ENCODE assay signal across 1 cellular context in the genomic region with DNA sequence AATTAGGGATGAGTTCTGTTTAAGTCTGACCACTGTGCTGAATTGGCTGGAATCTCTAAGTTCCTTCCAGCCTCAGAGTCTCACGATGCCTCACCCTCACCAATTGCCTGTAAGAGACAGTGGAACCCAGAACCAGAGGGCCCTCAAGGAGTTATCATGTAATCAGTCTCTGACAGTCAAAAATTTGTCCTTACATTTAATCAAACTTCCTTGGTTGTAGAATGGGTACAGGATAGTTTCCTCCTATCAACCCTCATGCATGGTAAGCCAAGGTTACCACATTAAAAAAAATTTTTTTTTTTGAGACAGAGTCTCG.
A peak's percentile ranks its signal among the peaks of the same experiment; 100 is the strongest.
TF ChIP-seq lines count a peak whose summit lies in the region.

No MANE protein-coding gene starts in this region.

TF ChIP-seq in GM12878, 131 proteins besides CTCF, POLR2A, EP300 and RAD21:
- TF ChIP-seq FOXK2 (IDR thresholded peaks at IDR 0.05) (no peak), GABPA (IDR thresholded peaks at IDR 0.05; ENCODE audit: low read depth) (no peak), PML (IDR thresholded peaks at IDR 0.05; ENCODE audit: low read length) (no peak), CREB1 (IDR thresholded peaks at IDR 0.05; ENCODE audit: low read depth) (no peak)
- TF ChIP-seq, protein P1, sequence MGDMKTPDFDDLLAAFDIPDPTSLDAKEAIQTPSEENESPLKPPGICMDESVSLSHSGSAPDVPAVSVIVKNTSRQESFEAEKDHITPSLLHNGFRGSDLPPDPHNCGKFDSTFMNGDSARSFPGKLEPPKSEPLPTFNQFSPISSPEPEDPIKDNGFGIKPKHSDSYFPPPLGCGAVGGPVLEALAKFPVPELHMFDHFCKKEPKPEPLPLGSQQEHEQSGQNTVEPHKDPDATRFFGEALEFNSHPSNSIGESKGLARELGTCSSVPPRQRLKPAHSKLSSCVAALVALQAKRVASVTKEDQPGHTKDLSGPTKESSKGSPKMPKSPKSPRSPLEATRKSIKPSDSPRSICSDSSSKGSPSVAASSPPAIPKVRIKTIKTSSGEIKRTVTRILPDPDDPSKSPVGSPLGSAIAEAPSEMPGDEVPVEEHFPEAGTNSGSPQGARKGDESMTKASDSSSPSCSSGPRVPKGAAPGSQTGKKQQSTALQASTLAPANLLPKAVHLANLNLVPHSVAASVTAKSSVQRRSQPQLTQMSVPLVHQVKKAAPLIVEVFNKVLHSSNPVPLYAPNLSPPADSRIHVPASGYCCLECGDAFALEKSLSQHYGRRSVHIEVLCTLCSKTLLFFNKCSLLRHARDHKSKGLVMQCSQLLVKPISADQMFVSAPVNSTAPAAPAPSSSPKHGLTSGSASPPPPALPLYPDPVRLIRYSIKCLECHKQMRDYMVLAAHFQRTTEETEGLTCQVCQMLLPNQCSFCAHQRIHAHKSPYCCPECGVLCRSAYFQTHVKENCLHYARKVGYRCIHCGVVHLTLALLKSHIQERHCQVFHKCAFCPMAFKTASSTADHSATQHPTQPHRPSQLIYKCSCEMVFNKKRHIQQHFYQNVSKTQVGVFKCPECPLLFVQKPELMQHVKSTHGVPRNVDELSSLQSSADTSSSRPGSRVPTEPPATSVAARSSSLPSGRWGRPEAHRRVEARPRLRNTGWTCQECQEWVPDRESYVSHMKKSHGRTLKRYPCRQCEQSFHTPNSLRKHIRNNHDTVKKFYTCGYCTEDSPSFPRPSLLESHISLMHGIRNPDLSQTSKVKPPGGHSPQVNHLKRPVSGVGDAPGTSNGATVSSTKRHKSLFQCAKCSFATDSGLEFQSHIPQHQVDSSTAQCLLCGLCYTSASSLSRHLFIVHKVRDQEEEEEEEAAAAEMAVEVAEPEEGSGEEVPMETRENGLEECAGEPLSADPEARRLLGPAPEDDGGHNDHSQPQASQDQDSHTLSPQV (IDR thresholded peaks at IDR 0.05) = 0 out of 2 replicates have a peak, but pooled peaks have one; percentile 35
- TF ChIP-seq, protein P2, sequence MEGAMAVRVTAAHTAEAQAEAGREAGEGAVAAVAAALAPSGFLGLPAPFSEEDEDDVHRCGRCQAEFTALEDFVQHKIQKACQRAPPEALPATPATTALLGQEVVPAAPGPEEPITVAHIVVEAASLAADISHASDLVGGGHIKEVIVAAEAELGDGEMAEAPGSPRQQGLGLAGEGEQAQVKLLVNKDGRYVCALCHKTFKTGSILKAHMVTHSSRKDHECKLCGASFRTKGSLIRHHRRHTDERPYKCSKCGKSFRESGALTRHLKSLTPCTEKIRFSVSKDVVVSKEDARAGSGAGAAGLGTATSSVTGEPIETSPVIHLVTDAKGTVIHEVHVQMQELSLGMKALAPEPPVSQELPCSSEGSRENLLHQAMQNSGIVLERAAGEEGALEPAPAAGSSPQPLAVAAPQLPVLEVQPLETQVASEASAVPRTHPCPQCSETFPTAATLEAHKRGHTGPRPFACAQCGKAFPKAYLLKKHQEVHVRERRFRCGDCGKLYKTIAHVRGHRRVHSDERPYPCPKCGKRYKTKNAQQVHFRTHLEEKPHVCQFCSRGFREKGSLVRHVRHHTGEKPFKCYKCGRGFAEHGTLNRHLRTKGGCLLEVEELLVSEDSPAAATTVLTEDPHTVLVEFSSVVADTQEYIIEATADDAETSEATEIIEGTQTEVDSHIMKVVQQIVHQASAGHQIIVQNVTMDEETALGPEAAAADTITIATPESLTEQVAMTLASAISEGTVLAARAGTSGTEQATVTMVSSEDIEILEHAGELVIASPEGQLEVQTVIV (IDR thresholded peaks at IDR 0.05; ENCODE audit: borderline replicate concordance, partially characterized antibody) = no peak
- TF ChIP-seq, protein P3, sequence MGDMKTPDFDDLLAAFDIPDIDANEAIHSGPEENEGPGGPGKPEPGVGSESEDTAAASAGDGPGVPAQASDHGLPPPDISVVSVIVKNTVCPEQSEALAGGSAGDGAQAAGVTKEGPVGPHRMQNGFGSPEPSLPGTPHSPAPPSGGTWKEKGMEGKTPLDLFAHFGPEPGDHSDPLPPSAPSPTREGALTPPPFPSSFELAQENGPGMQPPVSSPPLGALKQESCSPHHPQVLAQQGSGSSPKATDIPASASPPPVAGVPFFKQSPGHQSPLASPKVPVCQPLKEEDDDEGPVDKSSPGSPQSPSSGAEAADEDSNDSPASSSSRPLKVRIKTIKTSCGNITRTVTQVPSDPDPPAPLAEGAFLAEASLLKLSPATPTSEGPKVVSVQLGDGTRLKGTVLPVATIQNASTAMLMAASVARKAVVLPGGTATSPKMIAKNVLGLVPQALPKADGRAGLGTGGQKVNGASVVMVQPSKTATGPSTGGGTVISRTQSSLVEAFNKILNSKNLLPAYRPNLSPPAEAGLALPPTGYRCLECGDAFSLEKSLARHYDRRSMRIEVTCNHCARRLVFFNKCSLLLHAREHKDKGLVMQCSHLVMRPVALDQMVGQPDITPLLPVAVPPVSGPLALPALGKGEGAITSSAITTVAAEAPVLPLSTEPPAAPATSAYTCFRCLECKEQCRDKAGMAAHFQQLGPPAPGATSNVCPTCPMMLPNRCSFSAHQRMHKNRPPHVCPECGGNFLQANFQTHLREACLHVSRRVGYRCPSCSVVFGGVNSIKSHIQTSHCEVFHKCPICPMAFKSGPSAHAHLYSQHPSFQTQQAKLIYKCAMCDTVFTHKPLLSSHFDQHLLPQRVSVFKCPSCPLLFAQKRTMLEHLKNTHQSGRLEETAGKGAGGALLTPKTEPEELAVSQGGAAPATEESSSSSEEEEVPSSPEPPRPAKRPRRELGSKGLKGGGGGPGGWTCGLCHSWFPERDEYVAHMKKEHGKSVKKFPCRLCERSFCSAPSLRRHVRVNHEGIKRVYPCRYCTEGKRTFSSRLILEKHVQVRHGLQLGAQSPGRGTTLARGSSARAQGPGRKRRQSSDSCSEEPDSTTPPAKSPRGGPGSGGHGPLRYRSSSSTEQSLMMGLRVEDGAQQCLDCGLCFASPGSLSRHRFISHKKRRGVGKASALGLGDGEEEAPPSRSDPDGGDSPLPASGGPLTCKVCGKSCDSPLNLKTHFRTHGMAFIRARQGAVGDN (IDR thresholded peaks at IDR 0.05) = peak; percentile 59; the same call in 1 of the 2 replicates
